26 cellular contexts compared by ENCODE assay signal in the genomic region with DNA sequence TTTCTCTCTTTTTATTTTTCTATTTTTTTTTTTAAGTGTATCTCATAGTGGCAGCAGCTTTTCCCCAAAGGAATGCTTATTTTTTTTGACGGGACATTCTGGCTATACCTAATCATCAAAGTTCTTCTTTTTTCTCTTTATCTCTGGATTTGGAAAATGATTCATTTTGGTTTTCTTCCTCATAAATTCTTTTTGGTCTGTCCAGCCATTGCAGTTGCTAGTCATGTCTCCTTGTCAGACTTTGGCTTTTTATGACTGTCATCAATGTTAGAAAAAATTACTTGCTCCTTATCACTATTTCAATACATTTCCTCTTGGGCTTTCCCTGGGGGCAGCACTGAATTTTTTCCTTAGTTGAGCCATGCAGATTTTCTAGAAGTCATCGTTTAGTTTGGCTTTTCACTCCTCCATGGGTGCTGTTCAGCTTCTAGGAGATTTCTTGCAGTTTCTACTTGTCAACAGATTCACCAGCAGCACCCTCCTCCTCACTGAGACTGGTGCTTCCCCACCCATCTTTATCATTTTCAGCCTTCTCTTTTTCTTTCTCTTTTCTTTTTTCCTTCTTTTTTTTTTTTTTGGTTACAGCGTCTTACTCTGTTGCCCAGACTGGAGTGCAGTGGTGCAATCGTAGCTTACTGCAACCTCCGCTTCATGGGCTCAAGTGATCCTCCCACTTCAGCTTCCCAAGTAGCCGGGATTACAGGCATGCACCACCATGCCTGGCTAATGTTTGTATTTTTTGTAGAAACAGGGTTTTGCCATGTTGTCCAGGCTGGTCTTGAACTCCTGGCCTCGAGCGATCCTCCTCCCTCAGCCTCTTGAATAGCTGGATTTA. TPM values are rescaled to one million over a fixed set of nuclear protein-coding genes. Genes with fewer than 3 reads are reported as not detected.
DNase-seq lines count a peak whose midpoint lies in the region; ATAC-seq and TF ChIP-seq lines count a peak whose summit lies in the region.
"Had no signal": no experiment of that assay in that cellular context is flagged by ENCODE, and none has a peak within 500 bp of the region (broad histone marks: within the 10 kb centered on the region; RNA-seq: fewer than 3 reads in every experiment).

No MANE protein-coding gene starts in this region.

- WGBS in mesenchymal stem cell = 76% methylated on average over 6 of the region's 8 CpGs

- no peak overlapping the region for H3K23ac ChIP-seq in mesenchymal stem cell (ENCODE audit: low read length in 2 of 2)

- H3K18ac ChIP-seq in mesenchymal stem cell (ENCODE audit: low read depth in 1 of 2, low read length in 2 of 2) = no peak overlapping the region

- no peak overlapping the region for H2BK15ac ChIP-seq in mesenchymal stem cell (ENCODE audit: low read depth, poor library complexity, severe bottlenecking)

- POLR2A ChIA-PET in T-cell (lab: Charles Lee) = interaction anchor here in 1 of 2 donors (0.7 kb wide), 1 partner anchor 17 kb away, joined by 9 read pairs; no protein-coding TSS in a partner anchor

- H3K4me1 ChIP-seq in mesenchymal stem cell (ENCODE audit: control insufficient read depth, insufficient read depth, low read depth, low read length) = no peaks in the 10 kb centered on the region
- H3K4me1 ChIP-seq: SJSA1 had no signal

- no peak overlapping the region for H3K27ac ChIP-seq in mesenchymal stem cell (ENCODE audit: low read length, poor library complexity, severe bottlenecking)
- H3K27ac ChIP-seq: heart right ventricle, SJSA1 had no signal

- CTCF ChIA-PET in T-cell (lab: Charles Lee) = interaction anchor here (0.6 to 0.7 kb wide), 3 partner anchors 12 to 578 kb away, joined by 4 to 8 read pairs (median 7); no protein-coding TSS in a partner anchor

- H2BK5ac ChIP-seq in mesenchymal stem cell (ENCODE audit: low read depth, low read length, poor library complexity, severe bottlenecking) = no peak overlapping the region

- peak overlapping the region; percentile 46 for H3K4me3 Mint-ChIP-seq in activated naive CD8-positive, alpha-beta T cell
- H3K4me3 Mint-ChIP-seq in activated naive CD8-positive, alpha-beta T cell treated with anti-CD3 and anti-CD28 coated beads for 36 hours = no peak overlapping the region
- H3K4me3 Mint-ChIP-seq in T-cell (peak overlapping the region in 1 of 3 donors; percentile 17), type B pancreatic cell (no peak overlapping the region)
- H3K4me3 Mint-ChIP-seq: B cell, GM23338, immature natural killer cell had no signal

- no peaks in the 10 kb centered on the region for H3K9me3 Mint-ChIP-seq in activated naive CD8-positive, alpha-beta T cell (ENCODE audit: low read depth)
- H3K9me3 Mint-ChIP-seq in activated naive CD8-positive, alpha-beta T cell treated with anti-CD3 and anti-CD28 coated beads for 36 hours = no peaks in the 10 kb centered on the region
- H3K9me3 Mint-ChIP-seq in T-cell = no peaks in the 10 kb centered on the region
- H3K9me3 Mint-ChIP-seq in type B pancreatic cell = no peaks in the 10 kb centered on the region
- H3K9me3 Mint-ChIP-seq: GM23338; immature natural killer cell; stimulated activated naive B cell treated with anti-CD40 and anti-IgM and Interleukin-4, amounts not matched to agents 10 μg/mL and 1 μg/mL and 100 μg/mL, for 72 hours had no signal

- H3K79me1 ChIP-seq in mesenchymal stem cell (replicated peaks; ENCODE audit: low read length, poor library complexity, severe bottlenecking) = peaks cover 4% of the 10 kb centered on the region

- H3K14ac ChIP-seq in mesenchymal stem cell (ENCODE audit: low read length in 2 of 2) = no peak overlapping the region

- H2AFZ ChIP-seq in mesenchymal stem cell (ENCODE audit: low read depth, low read length) = no peak overlapping the region
- H2AFZ ChIP-seq: GM23338 had no signal

- peaks cover 73% of the 10 kb centered on the region for H3K4me1 Mint-ChIP-seq in activated naive CD8-positive, alpha-beta T cell (ENCODE audit: low read depth)
- H3K4me1 Mint-ChIP-seq in activated naive CD8-positive, alpha-beta T cell treated with anti-CD3 and anti-CD28 coated beads for 36 hours = peaks cover 58% of the 10 kb centered on the region
- H3K4me1 Mint-ChIP-seq in T-cell = peaks cover 73 to 75% (median 74%) of the 10 kb centered on the region in 3 donors
- peaks cover 30% of the 10 kb centered on the region for H3K4me1 Mint-ChIP-seq in type B pancreatic cell (ENCODE audit: unreplicated experiment)

- TF ChIP-seq CTCF in fibroblast of the aortic adventitia (IDR thresholded peaks at IDR 0.05; ENCODE audit: insufficient read depth, low read length) = no peak
- no peak for TF ChIP-seq CTCF in type B pancreatic cell (conservative IDR thresholded peaks at IDR 0.05)

- H3K27me3 Mint-ChIP-seq in activated naive CD8-positive, alpha-beta T cell = no peaks in the 10 kb centered on the region
- no peaks in the 10 kb centered on the region for H3K27me3 Mint-ChIP-seq in activated naive CD8-positive, alpha-beta T cell treated with anti-CD3 and anti-CD28 coated beads for 36 hours
- H3K27me3 Mint-ChIP-seq in T-cell (no peaks in the 10 kb centered on the region), type B pancreatic cell (peaks cover 2% of the 10 kb centered on the region)
- H3K27me3 Mint-ChIP-seq: B cell; stimulated activated naive B cell treated with anti-CD40 and anti-IgM and Interleukin-4, amounts not matched to agents 10 μg/mL and 1 μg/mL and 100 μg/mL, for 72 hours had no signal

- H3K4me3 ChIP-seq in fibroblast of the aortic adventitia (ENCODE audit: low read depth, low read length) (no peak overlapping the region), mesenchymal stem cell (ENCODE audit: insufficient read depth in 1 of 2, low read depth in 1 of 2, low read length in 2 of 2) (no peak overlapping the region)
- H3K4me3 ChIP-seq: GM23338, heart right ventricle, left lung, SJSA1, testis had no signal

- DNase-seq in activated naive CD8-positive, alpha-beta T cell treated with anti-CD3 and anti-CD28 coated beads for 36 hours = no peak
- DNase-seq in T-cell (no peak), fibroblast of the aortic adventitia (ENCODE audit: low read depth) (peak; percentile 37), type B pancreatic cell (ENCODE audit: extremely low spot score, unreplicated experiment) (no peak), mesenchymal stem cell (no peak), NCI-H2029 (lab: John Stamatoyannopoulos, UW) (no peak)
- DNase-seq: activated CD8-positive, alpha-beta memory T cell treated with anti-CD3 and anti-CD28 coated beads, Interleukin-2, amount 50 U/mL, for 48 hours; activated gamma-delta T cell treated with Interleukin-2 at 50 U/mL for 16 hours; anterior cingulate cortex; central memory CD4-positive, alpha-beta T cell; dorsolateral prefrontal cortex; heart right ventricle; immature natural killer cell; left lung; midbrain; NCI-H1105 treated with DMSO at 0.1 percent for 48 hours; NCI-H2081 treated with DMSO at 0.1 percent for 48 hours; NCI-H446; stimulated activated CD4-positive, alpha-beta T cell treated with anti-CD3 and anti-CD28 coated beads, Interleukin-2, amount 100 ng/mL, for 48 hours; stimulated activated naive B cell treated with anti-CD40 and anti-IgM and Interleukin-4, amounts not matched to agents 10 μg/mL and 1 μg/mL and 100 μg/mL, for 72 hours; testis had no signal

- H3K36me3 ChIP-seq in mesenchymal stem cell (ENCODE audit: control insufficient read depth in 1 of 2, insufficient read depth in 2 of 2, low read depth in 1 of 2, low read length in 2 of 2) = peaks cover 0 to 3% of the 10 kb centered on the region in 2 experiments
- H3K36me3 ChIP-seq: left lung had no signal

- H3K9ac ChIP-seq in mesenchymal stem cell (ENCODE audit: low read length) = no peak overlapping the region

- H2AK5ac ChIP-seq in mesenchymal stem cell (ENCODE audit: low read length, severe bottlenecking) = no peak overlapping the region

- no peak overlapping the region for H2BK120ac ChIP-seq in mesenchymal stem cell (ENCODE audit: low read depth, low read length)

- H3K9me3 ChIP-seq in mesenchymal stem cell (ENCODE audit: control insufficient read depth, low read length) = no peaks in the 10 kb centered on the region
- H3K9me3 ChIP-seq: heart right ventricle, left lung, SJSA1, testis had no signal

- H3K27ac Mint-ChIP-seq in activated naive CD8-positive, alpha-beta T cell = peak overlapping the region; percentile 17
- no peak overlapping the region for H3K27ac Mint-ChIP-seq in activated naive CD8-positive, alpha-beta T cell treated with anti-CD3 and anti-CD28 coated beads for 36 hours
- H3K27ac Mint-ChIP-seq in T-cell (peak overlapping the region; percentile 19 to 20), type B pancreatic cell (peak overlapping the region; percentile 61)
- H3K27ac Mint-ChIP-seq: B cell; GM23338; stimulated activated naive B cell treated with anti-CD40 and anti-IgM and Interleukin-4, amounts not matched to agents 10 μg/mL and 1 μg/mL and 100 μg/mL, for 72 hours had no signal

- H3K4me2 ChIP-seq in mesenchymal stem cell (ENCODE audit: low read length, poor library complexity, severe bottlenecking) = no peak overlapping the region
- H3K4me2 ChIP-seq: GM23338 had no signal

- no peak overlapping the region for H4K8ac ChIP-seq in mesenchymal stem cell (ENCODE audit: low read length)

- no peak for ATAC-seq in T-cell (replicated peaks in 1 of 4)
- ATAC-seq in GM18867 (IDR thresholded peaks at IDR 0.05; ENCODE audit: unreplicated experiment) = no peak
- ATAC-seq: GM23338; heart right ventricle; left lung; stimulated activated naive B cell treated with anti-CD40 and anti-IgM and Interleukin-4, amounts not matched to agents 10 μg/mL and 1 μg/mL and 100 μg/mL, for 72 hours had no signal

- peaks cover 6% of the 10 kb centered on the region for H3K36me3 Mint-ChIP-seq in activated naive CD8-positive, alpha-beta T cell
- H3K36me3 Mint-ChIP-seq in activated naive CD8-positive, alpha-beta T cell treated with anti-CD3 and anti-CD28 coated beads for 36 hours = peaks cover 35% of the 10 kb centered on the region
- peaks cover 10% of the 10 kb centered on the region for H3K36me3 Mint-ChIP-seq in T-cell
- H3K36me3 Mint-ChIP-seq in type B pancreatic cell = peaks cover 36% of the 10 kb centered on the region
- H3K36me3 Mint-ChIP-seq: immature natural killer cell had no signal

- H3K4ac ChIP-seq in mesenchymal stem cell (ENCODE audit: low read depth in 1 of 2, low read length in 2 of 2) = no peak overlapping the region

- H3K27me3 ChIP-seq in mesenchymal stem cell (ENCODE audit: control insufficient read depth in 1 of 2, insufficient read depth in 1 of 2, low read length in 2 of 2) = no peaks in the 10 kb centered on the region
- H3K27me3 ChIP-seq: dorsolateral prefrontal cortex, heart right ventricle, left lung, SJSA1, testis had no signal

- H2BK12ac ChIP-seq in mesenchymal stem cell (ENCODE audit: low read length in 2 of 2) = no peak overlapping the region

- no peak overlapping the region for H4K91ac ChIP-seq in mesenchymal stem cell (ENCODE audit: low read length)

RNA-seq across cellular contexts. Expression of a gene that starts 5.2 kb away (rescaled TPM):
- 10 to 100 TPM; 59.8 to 62.9 TPM for total RNA-seq in activated naive CD8-positive, alpha-beta T cell treated with anti-CD3 and anti-CD28 coated beads for 36 hours
- total RNA-seq in T-cell = 10 to 100 TPM; 21.7 to 35.0 (median 33.4) TPM
- total RNA-seq in fibroblast of the aortic adventitia (ENCODE audit: low replicate concordance) = 12.4 and 26.0 TPM in 2 replicates
- 49.2 and 103 TPM in 2 replicates for total RNA-seq in type B pancreatic cell (ENCODE audit: low replicate concordance)
- 34.4 TPM for polyA plus RNA-seq in mesenchymal stem cell (2013, experiment 1 of 2)
- 34.5 TPM for polyA plus RNA-seq in mesenchymal stem cell (2013, experiment 2 of 2)
